18 cellular contexts compared by ENCODE assay signal in genomic region chr7:101479217-101479616, GRCh38.
DNase-seq lines count a peak whose midpoint lies in the region; ATAC-seq, FAIRE-seq and TF ChIP-seq lines count a peak whose summit lies in the region.
"Had no signal": no experiment of that assay in that cellular context is flagged by ENCODE, and none has a peak within 500 bp of the region (broad histone marks: within the 10 kb centered on the region; RNA-seq: fewer than 3 reads in every experiment).

No MANE protein-coding gene starts in this region.

- DNase-seq in HepG2 (ENCODE audit: low spot score) = no peak
- no peak for DNase-seq in right lobe of liver
- no peak for DNase-seq in K562 (ENCODE audit: extremely low read depth in 1 of 4, low spot score in 3 of 4)
- no peak for DNase-seq in NCI-H510A treated with DMSO at 0.1 percent for 48 hours (lab: John Stamatoyannopoulos, UW)
- no peak for DNase-seq in GM19238 (ENCODE audit: insufficient read length, low spot score)
- DNase-seq: AML-193; Caco-2; Calu3; CD4-positive, alpha-beta T cell; CD8-positive, alpha-beta T cell; DMS79 treated with DMSO at 0.1 percent for 48 hours; GF-D8 had no signal

- H3K36me3 ChIP-seq in HepG2 (replicated peaks in 1 of 2; ENCODE audit: control insufficient read depth in 1 of 2, insufficient read depth in 2 of 2, low read length in 2 of 2) (no peaks in the 10 kb centered on the region), right lobe of liver (no peaks in the 10 kb centered on the region), K562 (ENCODE audit: control insufficient read depth, insufficient read depth, low read length) (no peaks in the 10 kb centered on the region)
- H3K36me3 ChIP-seq: BLaER1 treated with 17β-estradiol and CSF1 and Interleukin-3, amounts not matched to agents 10 nM and 100 nM had no signal

- H4K20me1 ChIP-seq in HepG2 (ENCODE audit: insufficient read depth, low read length) (no peaks in the 10 kb centered on the region), K562 (replicated peaks; ENCODE audit: control insufficient read depth, insufficient read depth, low read length) (no peaks in the 10 kb centered on the region)
- H4K20me1 ChIP-seq: BLaER1 treated with 17β-estradiol and CSF1 and Interleukin-3, amounts not matched to agents 10 nM and 100 nM had no signal

- peaks cover 16% of the 10 kb centered on the region for H3K9me3 ChIP-seq in HepG2 (ENCODE audit: low read length)
- peaks cover 0 to 8% (median 2%) of the 10 kb centered on the region in 4 donors for H3K9me3 ChIP-seq in right lobe of liver
- peaks cover 6% of the 10 kb centered on the region for H3K9me3 ChIP-seq in K562 (replicated peaks; ENCODE audit: control insufficient read depth, insufficient read depth, low read depth, low read length)

- H3K4me1 ChIP-seq in HepG2 (ENCODE audit: insufficient read depth, low read length) = no peaks in the 10 kb centered on the region
- no peaks in the 10 kb centered on the region for H3K4me1 ChIP-seq in right lobe of liver
- H3K4me1 ChIP-seq in K562 (replicated peaks in 1 of 2; ENCODE audit: control insufficient read depth in 2 of 2, insufficient read depth in 2 of 2, low read length in 2 of 2) = no peaks in the 10 kb centered on the region
- H3K4me1 ChIP-seq: A549, Caco-2 had no signal

- TF ChIP-seq CTCF in HepG2 (CRISPR knock-in tag; IDR thresholded peaks at IDR 0.05) = no peak
- no peak for TF ChIP-seq CTCF in right lobe of liver (IDR thresholded peaks at IDR 0.05)
- no peak for TF ChIP-seq CTCF in K562 (IDR thresholded peaks at IDR 0.05 in 2 of 3, conservative IDR thresholded peaks at IDR 0.05 in 1 of 3; ENCODE audit: insufficient read depth in 2 of 3, low read depth in 1 of 3, low read length in 3 of 3)

- TF ChIP-seq RAD21 in HepG2 (CRISPR knock-in tag; IDR thresholded peaks at IDR 0.05) (no peak), K562 (CRISPR knock-in tag; conservative IDR thresholded peaks at IDR 0.05 in 1 of 2, IDR thresholded peaks at IDR 0.05 in 1 of 2) (no peak)

- intact Hi-C loops in HepG2 (cut with micrococcal nuclease; ENCODE audit: unreplicated experiment) (no loop called here), right lobe of liver (cut with DNase I) (no loop called here), K562 (cut with micrococcal nuclease) (no loop called here)

- TF ChIP-seq EP300 in HepG2 (IDR thresholded peaks at IDR 0.05; ENCODE audit: low read depth in 2 of 2, low read length in 2 of 2) (no peak), HepG2 (CRISPR knock-in tag; IDR thresholded peaks at IDR 0.05; ENCODE audit: borderline replicate concordance) (no peak), K562 (IDR thresholded peaks at IDR 0.05; ENCODE audit: low read length) (no peak)

- no peaks in the 10 kb centered on the region for H3K27me3 ChIP-seq in HepG2 (ENCODE audit: control insufficient read depth in 1 of 2, insufficient read depth in 2 of 2, low read length in 2 of 2)
- H3K27me3 ChIP-seq in right lobe of liver = no peaks in the 10 kb centered on the region
- peaks cover 4 to 22% of the 10 kb centered on the region in 2 experiments; a peak in 4 of 5 replicates for H3K27me3 ChIP-seq in K562 (ENCODE audit: control insufficient read depth in 2 of 2, insufficient read depth in 2 of 2, low read length in 2 of 2)
- H3K27me3 ChIP-seq: BLaER1 treated with 17β-estradiol and CSF1 and Interleukin-3, amounts not matched to agents 10 nM and 100 nM had no signal

- H2AFZ ChIP-seq in HepG2 (ENCODE audit: low read length) (no peak overlapping the region), K562 (ENCODE audit: low read depth, low read length) (no peak overlapping the region)

- H3K79me2 ChIP-seq in HepG2 (ENCODE audit: insufficient read depth, low read length) (no peaks in the 10 kb centered on the region), K562 (ENCODE audit: control insufficient read depth, insufficient read depth, low read length) (no peaks in the 10 kb centered on the region)

- no peak for ATAC-seq in HepG2
- no peak for ATAC-seq in right lobe of liver
- no peak for ATAC-seq in K562
- ATAC-seq: A549; CD8-positive, alpha-beta T cell had no signal

- TF ChIP-seq POLR2A in HepG2 (IDR thresholded peaks at IDR 0.05; ENCODE audit: insufficient read depth in 1 of 2, low read depth in 2 of 2, low read length in 2 of 2) = no peak
- TF ChIP-seq POLR2A in right lobe of liver (IDR thresholded peaks at IDR 0.05) = no peak
- no peak for TF ChIP-seq POLR2A in K562 (conservative IDR thresholded peaks at IDR 0.05)

- H3K9me1 ChIP-seq in K562 (ENCODE audit: control insufficient read depth, insufficient read depth, low read length) = no peaks in the 10 kb centered on the region

- H3K9ac ChIP-seq in HepG2 (ENCODE audit: insufficient read depth, low read depth, low read length) (no peak overlapping the region), K562 (ENCODE audit: insufficient read depth in 1 of 2, low read depth in 2 of 2, low read length in 2 of 2) (no peak overlapping the region)
- H3K9ac ChIP-seq: BLaER1 treated with 17β-estradiol and CSF1 and Interleukin-3, amounts not matched to agents 10 nM and 100 nM had no signal

- H3K4me3 ChIP-seq in HepG2 (replicated peaks in 1 of 3; ENCODE audit: insufficient read depth in 1 of 3, low read depth in 2 of 3, low read length in 3 of 3) (no peak overlapping the region), right lobe of liver (no peak overlapping the region), K562 (no peak overlapping the region)
- H3K4me3 ChIP-seq: A549; BLaER1 treated with 17β-estradiol and CSF1 and Interleukin-3, amounts not matched to agents 10 nM and 100 nM had no signal

- CTCF ChIA-PET in HepG2 (lab: Yijun Ruan, JAX; ENCODE audit: low intra/inter-chr PET ratio, low total read pairs) (no interaction called here), K562 (lab: Yijun Ruan, JAX; ENCODE audit: low intra/inter-chr PET ratio) (no interaction called here)

- in situ Hi-C loops in HepG2 (cut with HindIII; ENCODE audit: extremely low pct_ligation_motif_present, low pct_unique_long_range_greater_than_20kb) = no loop called here
- in situ Hi-C loops in K562 (cut with MboI) = no loop called here

- FAIRE-seq in HepG2 (lab: Jason Lieb, UNC) = no peak
- peak; percentile 51 for FAIRE-seq in K562 (lab: Jason Lieb, UNC)
- FAIRE-seq: A549, D721Med, GM12891 had no signal

- H3K27ac ChIP-seq in HepG2 (ENCODE audit: extremely low read length, insufficient read depth, low read length) (no peak overlapping the region), right lobe of liver (no peak overlapping the region), K562 (ENCODE audit: extremely low read depth, low read depth, low read length) (no peak overlapping the region)
- H3K27ac ChIP-seq: 22Rv1; A549; BLaER1 treated with 17β-estradiol and CSF1 and Interleukin-3, amounts not matched to agents 10 nM and 100 nM; C4-2B had no signal

- H3K4me2 ChIP-seq in HepG2 (ENCODE audit: low read depth, low read length) (no peak overlapping the region), K562 (ENCODE audit: insufficient read depth, low read length) (no peak overlapping the region)
- H3K4me2 ChIP-seq: A549; BLaER1 treated with 17β-estradiol and CSF1 and Interleukin-3, amounts not matched to agents 10 nM and 100 nM had no signal

- 91% methylated on average over 1 of the region's 1 CpG for WGBS in HepG2 (ENCODE audit: low lambda C conversion rate)
- WGBS in right lobe of liver (ENCODE audit: insufficient coverage, low coverage, low lambda C conversion rate, missing lambda C conversion rate) = 91% methylated on average over 1 of the region's 1 CpG
- 5% methylated on average over 1 of the region's 1 CpG for WGBS in K562 (ENCODE audit: insufficient coverage, low coverage, missing lambda C conversion rate)

- POLR2A ChIA-PET in HepG2 (lab: Yijun Ruan, JAX) = no interaction called here
- POLR2A ChIA-PET in K562 (lab: Yijun Ruan, JAX) = no interaction called here

- BruUV-seq in HepG2 (replicated peaks; lab: Mats Ljungman, UMichigan) = no TSS peak
- no TSS peak for BruUV-seq in K562 (replicated peaks; lab: Mats Ljungman, UMichigan)

TF ChIP-seq in HepG2, 621 proteins besides CTCF, POLR2A, EP300 and RAD21:
- TF ChIP-seq ZFP1 (CRISPR knock-in tag; IDR thresholded peaks at IDR 0.05) (peak; percentile 99), ELK4 (CRISPR knock-in tag; IDR thresholded peaks at IDR 0.05; ENCODE audit: borderline replicate concordance) (no peak)

TF ChIP-seq in K562, 482 proteins besides CTCF, POLR2A, EP300 and RAD21 (continues in another document):
- peak in 1 of 2 experiments; percentile 86; a peak in 2 of 3 replicates for TF ChIP-seq CBX3 (IDR thresholded peaks at IDR 0.05; ENCODE audit: borderline replicate concordance in 1 of 2, low read length in 2 of 2)
- peak; percentile 98 for TF ChIP-seq ZFP1 (CRISPR knock-in tag; IDR thresholded peaks at IDR 0.05)
- TF ChIP-seq NR0B1 (IDR thresholded peaks at IDR 0.05; ENCODE audit: partially characterized antibody) = no peak
- TF ChIP-seq E2F8 (IDR thresholded peaks at IDR 0.05; ENCODE audit: low read depth, partially characterized antibody) = no peak
- TF ChIP-seq ZNF780A (CRISPR knock-in tag; IDR thresholded peaks at IDR 0.05) = no peak

Comparison
In these comparisons a context has a peak if more than half of its experiments do, and no peak if none do; other contexts are left out.
1. Of the 241 proteins assayed by ChIP-seq in both HepG2 and K562: peak only in HepG2: none; only in K562: none; in both: ZFP1; in neither: 239; mixed calls (peak in some experiments, not most) for 1.